ENCODE assay signal across 18 cellular contexts in genomic region chr1:64363116-64363515, GRCh38.
DNase-seq lines count a peak whose midpoint lies in the region; ATAC-seq and TF ChIP-seq lines count a peak whose summit lies in the region.
"Had no signal": no experiment of that assay in that cellular context is flagged by ENCODE, and none has a peak within 500 bp of the region (broad histone marks: within the 10 kb centered on the region; RNA-seq: fewer than 3 reads in every experiment).

No MANE protein-coding gene starts in this region.

- DNase-seq in DMS 273 (lab: John Stamatoyannopoulos, UW; ENCODE audit: unreplicated experiment): peak; percentile 83
- peak; percentile 50 to 87 for DNase-seq in NCI-H446 (lab: John Stamatoyannopoulos, UW)
- DNase-seq in WERI-Rb-1: peak; percentile 73
- peak; percentile 16 for DNase-seq in left kidney (ENCODE audit: low read depth, low spot score)
- DNase-seq: COR-L47, EL, H9, KBM-7, NCI-H1436, NCI-H2081 treated with DMSO at 0.1 percent for 48 hours, NCI-H345, SW 1271 had no signal

- no peaks in the 10 kb centered on the region for H3K36me3 ChIP-seq in WERI-Rb-1
- H3K36me3 ChIP-seq: SJSA1 had no signal

- H3K27ac ChIP-seq in WERI-Rb-1: no peak overlapping the region
- H3K27ac ChIP-seq: A549, SJSA1 had no signal

- TF ChIP-seq CTCF in WERI-Rb-1 (IDR thresholded peaks at IDR 0.05; ENCODE audit: low read depth, low read length): no peak

- H3K27me3 ChIP-seq in WERI-Rb-1 (ENCODE audit: insufficient read depth, low read depth, severe bottlenecking): no peaks in the 10 kb centered on the region

- no peaks in the 10 kb centered on the region for H3K9me3 ChIP-seq in WERI-Rb-1 (ENCODE audit: severe bottlenecking)
- H3K9me3 ChIP-seq: A549, SJSA1 had no signal

- H3K4me3 ChIP-seq in WERI-Rb-1 (ENCODE audit: low read depth, low read length): no peak overlapping the region
- H3K4me3 ChIP-seq: A549, SJSA1 had no signal

- no peak for ATAC-seq in GM19452 (IDR thresholded peaks at IDR 0.05; ENCODE audit: unreplicated experiment)
- no peak for ATAC-seq in HG02678 (IDR thresholded peaks at IDR 0.05; ENCODE audit: unreplicated experiment)
- ATAC-seq in GM21360 (IDR thresholded peaks at IDR 0.05; ENCODE audit: unreplicated experiment): no peak
- ATAC-seq in HG03280 (IDR thresholded peaks at IDR 0.05; ENCODE audit: unreplicated experiment): no peak
- ATAC-seq: A549 had no signal

Comparison
In these comparisons a context has a peak if more than half of its experiments do, and no peak if none do; other contexts are left out.
1. DNase-seq: peak in every context shown above with its lines; median percentile 83 in DMS 273; 73 in WERI-Rb-1; 68 in NCI-H446; 16 in left kidney.